Comparison of ENCODE assay signal across 24 cellular contexts in the genomic region with DNA sequence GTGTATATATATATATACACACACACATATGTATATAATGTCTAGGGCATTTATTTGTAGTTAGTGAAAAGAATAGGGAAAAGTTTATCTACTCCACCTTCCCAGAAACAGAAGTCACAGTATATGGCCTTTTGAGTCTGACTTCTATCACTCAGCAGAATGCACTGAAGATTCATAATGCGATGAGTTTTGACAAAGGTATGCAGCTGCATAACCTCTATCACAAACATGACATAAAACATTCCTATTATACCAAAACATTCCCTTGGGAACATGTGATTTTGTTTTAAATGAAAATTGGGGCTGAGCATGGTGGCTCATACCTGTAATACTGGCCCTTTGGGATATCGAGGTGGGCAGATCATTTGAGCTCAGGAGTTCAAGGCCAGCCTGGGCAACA.
DNase-seq lines count a peak whose midpoint lies in the region; ATAC-seq, FAIRE-seq and TF ChIP-seq lines count a peak whose summit lies in the region.
"Had no signal": no experiment of that assay in that cellular context is flagged by ENCODE, and none has a peak within 500 bp of the region (broad histone marks: within the 10 kb centered on the region; RNA-seq: fewer than 3 reads in every experiment).

No MANE protein-coding gene starts in this region.

- H3K4me1 ChIP-seq in esophagus squamous epithelium, result no peaks in the 10 kb centered on the region

- TF ChIP-seq POLR2A in esophagus squamous epithelium (IDR thresholded peaks at IDR 0.05), result no peak

- DNase-seq in AG20443 (ENCODE audit: low spot score) (peak; percentile 33), LHCN-M2 (ENCODE audit: low read depth) (peak; percentile 60), bronchial epithelial cell (ENCODE audit: low read depth) (peak; percentile 62), iris pigment epithelial cell (ENCODE audit: low read depth) (peak; percentile 78), esophagus squamous epithelium (lab: John Stamatoyannopoulos, UW) (no peak), ureter (ENCODE audit: low spot score) (no peak)
- DNase-seq: activated CD4-positive, alpha-beta T cell treated with anti-CD3 and anti-CD28 coated beads for 48 hours; activated naive CD4-positive, alpha-beta T cell; activated T-cell treated with anti-CD3 and anti-CD28 coated beads, Interleukin-2, amount 50 U/mL, for 4 hours; amygdala; C1 segment of cervical spinal cord; caudate nucleus; dermis blood vessel endothelial cell; DND-41; foreskin melanocyte; hippocampal formation; KG1; natural killer cell; NCI-H69; small intestine; stimulated activated CD4-positive, alpha-beta T cell treated with anti-CD3 and anti-CD28 coated beads, Interleukin-2, amount 100 ng/mL, for 24 hours had no signal

- H3K27ac ChIP-seq in esophagus squamous epithelium, result no peak overlapping the region

- ATAC-seq in GM18519 (IDR thresholded peaks at IDR 0.05; ENCODE audit: low FRiP score, unreplicated experiment), result no peak
- ATAC-seq in HG03378 (IDR thresholded peaks at IDR 0.05; ENCODE audit: unreplicated experiment), result no peak
- ATAC-seq: activated T-cell treated with anti-CD3 and anti-CD28 coated beads, Interleukin-2, amount 50 U/mL, for 4 hours; natural killer cell had no signal

- H3K9me3 ChIP-seq in esophagus squamous epithelium, result no peaks in the 10 kb centered on the region

- TF ChIP-seq CTCF in bronchial epithelial cell (IDR thresholded peaks at IDR 0.05; ENCODE audit: insufficient read depth, low read length, severe bottlenecking) (no peak), esophagus squamous epithelium (IDR thresholded peaks at IDR 0.05) (no peak)

- intact Hi-C loops in esophagus squamous epithelium (cut with DNase I), result no loop called here

- 80 to 85% methylated on average over 1 to 2 of the region's 2 CpGs for WGBS in esophagus squamous epithelium, 2 donors

- H3K27me3 ChIP-seq in bronchial epithelial cell (ENCODE audit: control insufficient read depth, insufficient read depth, low read length), result no peaks in the 10 kb centered on the region
- no peaks in the 10 kb centered on the region for H3K27me3 ChIP-seq in esophagus squamous epithelium

- no peak for FAIRE-seq in bronchial epithelial cell (lab: Jason Lieb, UNC)
- FAIRE-seq: islet of Langerhans, small intestine had no signal

- no peak overlapping the region for H3K4me3 ChIP-seq in bronchial epithelial cell (ENCODE audit: low read depth, low read length)
- H3K4me3 ChIP-seq in esophagus squamous epithelium, result no peak overlapping the region

- H3K36me3 ChIP-seq in bronchial epithelial cell (ENCODE audit: control insufficient read depth, insufficient read depth, low read length) (no peaks in the 10 kb centered on the region), esophagus squamous epithelium (no peaks in the 10 kb centered on the region)

Comparison
In these comparisons a context has a peak if more than half of its experiments do, and no peak if none do; other contexts are left out.
1. DNase-seq: peak in AG20443 (single experiment), LHCN-M2 (single experiment), bronchial epithelial cell (single experiment) and iris pigment epithelial cell (single experiment); none in esophagus squamous epithelium (single experiment) and ureter (single experiment).